Comparison of ENCODE assay signal across 11 cellular contexts in the genomic region with DNA sequence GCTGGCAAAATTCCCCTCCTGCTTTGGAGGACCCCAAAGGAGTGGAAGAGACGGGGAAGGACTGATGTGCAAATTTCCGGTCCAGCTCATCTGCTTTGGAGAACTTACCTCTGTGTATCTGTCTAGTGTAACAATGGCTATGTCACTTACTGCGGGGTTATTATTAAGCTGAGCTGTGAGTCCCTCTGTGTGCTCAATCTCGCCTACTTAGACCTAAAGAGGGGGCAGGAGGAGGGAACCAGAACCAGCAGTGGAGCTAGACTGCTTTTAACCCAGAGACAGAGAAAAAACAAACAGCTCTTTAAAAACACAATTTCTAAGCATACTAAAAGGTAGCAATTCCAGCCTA.
DNase-seq lines count a peak whose midpoint lies in the region; FAIRE-seq and TF ChIP-seq lines count a peak whose summit lies in the region.
"Had no signal": no experiment of that assay in that cellular context is flagged by ENCODE, and none has a peak within 500 bp of the region (broad histone marks: within the 10 kb centered on the region; RNA-seq: fewer than 3 reads in every experiment).

No MANE protein-coding gene starts in this region.

- peak; percentile 80 for DNase-seq in NCI-H2227 (lab: John Stamatoyannopoulos, UW; ENCODE audit: unreplicated experiment)
- DNase-seq in MCF 10A (ENCODE audit: unreplicated experiment) = no peak
- peak; percentile 23 for DNase-seq in midbrain (lab: John Stamatoyannopoulos, UW)
- DNase-seq in NK-92 (lab: John Stamatoyannopoulos, UW; ENCODE audit: unreplicated experiment) = no peak
- no peak for DNase-seq in NAMALWA (ENCODE audit: low spot score)
- DNase-seq in HTR-8/SVneo (ENCODE audit: insufficient read length, low spot score) = no peak
- no peak for DNase-seq in NOMO-1 treated with dmso at 0.1 percent for 144 hours (lab: John Stamatoyannopoulos, UW; ENCODE audit: unreplicated experiment)
- DNase-seq: KBM-7; NK-92 treated with Interleukin-12 subunit alpha and Interleukin-12 subunit beta, amount 100 ng/mL, for 24 hours had no signal

- peak overlapping the region; percentile 55 for H3K27ac ChIP-seq in temporal lobe (ENCODE audit: low read depth, low read length)

- CTCF ChIA-PET in MCF 10A (lab: Yijun Ruan, JAX) = interaction anchor here (1.2 to 3.0 kb wide), 4 partner anchors 9 to 198 kb away, joined by 3 to 26 read pairs (median 6); no protein-coding TSS in a partner anchor

- intact Hi-C loops in MCF 10A (cut with micrococcal nuclease) = loop anchor here (1.0 to 5.0 kb wide), 3 partner anchors 11 to 77 kb away; a partner anchor contains a TSS

- no peak for TF ChIP-seq CTCF in MCF 10A (IDR thresholded peaks at IDR 0.05; ENCODE audit: unreplicated experiment)

- H3K36me3 Mint-ChIP-seq in MCF 10A (ENCODE audit: insufficient read depth, unreplicated experiment) = peaks cover 7% of the 10 kb centered on the region
- H3K36me3 Mint-ChIP-seq: activated naive CD4-positive, alpha-beta T cell treated with anti-CD3 and anti-CD28 coated beads, Interleukin-2, amount 50 U/mL, for 72 hours had no signal

- H3K4me3 Mint-ChIP-seq in MCF 10A (ENCODE audit: unreplicated experiment) = peak overlapping the region; percentile 59

- no peaks in the 10 kb centered on the region for H3K9me3 Mint-ChIP-seq in MCF 10A (ENCODE audit: unreplicated experiment)
- H3K9me3 Mint-ChIP-seq: activated naive CD4-positive, alpha-beta T cell treated with anti-CD3 and anti-CD28 coated beads, Interleukin-2, amount 50 U/mL, for 72 hours had no signal

- FAIRE-seq in HTR-8/SVneo (lab: Jason Lieb, UNC) = no peak

- BruUV-seq in MCF 10A (replicated peaks; lab: Mats Ljungman, UMichigan) = no TSS peak

- peaks cover 57% of the 10 kb centered on the region for H3K4me1 Mint-ChIP-seq in MCF 10A (ENCODE audit: insufficient read depth, unreplicated experiment)

- H3K27me3 Mint-ChIP-seq in MCF 10A (ENCODE audit: insufficient read depth, unreplicated experiment) = no peaks in the 10 kb centered on the region

- POLR2A ChIA-PET in MCF 10A (lab: Yijun Ruan, JAX) = interaction anchor here (0.5 to 8.4 kb wide), 20 partner anchors 9 to 1184 kb away, joined by 3 to 120 read pairs (median 4); a partner anchor contains a TSS

- H3K27ac Mint-ChIP-seq in MCF 10A (ENCODE audit: low read depth, unreplicated experiment) = peak overlapping the region; percentile 87
- H3K27ac Mint-ChIP-seq: activated naive CD4-positive, alpha-beta T cell treated with anti-CD3 and anti-CD28 coated beads, Interleukin-2, amount 50 U/mL, for 72 hours had no signal

Comparison
In these comparisons a context has a peak if more than half of its experiments do, and no peak if none do; other contexts are left out.
1. DNase-seq: peak in NCI-H2227 (single experiment) and midbrain (single experiment); none in MCF 10A (single experiment), NK-92 (single experiment), NAMALWA (single experiment), HTR-8/SVneo (single experiment) and NOMO-1 treated with dmso at 0.1 percent for 144 hours (single experiment).